ENCODE assay signal across 2 cellular contexts in the genomic region with DNA sequence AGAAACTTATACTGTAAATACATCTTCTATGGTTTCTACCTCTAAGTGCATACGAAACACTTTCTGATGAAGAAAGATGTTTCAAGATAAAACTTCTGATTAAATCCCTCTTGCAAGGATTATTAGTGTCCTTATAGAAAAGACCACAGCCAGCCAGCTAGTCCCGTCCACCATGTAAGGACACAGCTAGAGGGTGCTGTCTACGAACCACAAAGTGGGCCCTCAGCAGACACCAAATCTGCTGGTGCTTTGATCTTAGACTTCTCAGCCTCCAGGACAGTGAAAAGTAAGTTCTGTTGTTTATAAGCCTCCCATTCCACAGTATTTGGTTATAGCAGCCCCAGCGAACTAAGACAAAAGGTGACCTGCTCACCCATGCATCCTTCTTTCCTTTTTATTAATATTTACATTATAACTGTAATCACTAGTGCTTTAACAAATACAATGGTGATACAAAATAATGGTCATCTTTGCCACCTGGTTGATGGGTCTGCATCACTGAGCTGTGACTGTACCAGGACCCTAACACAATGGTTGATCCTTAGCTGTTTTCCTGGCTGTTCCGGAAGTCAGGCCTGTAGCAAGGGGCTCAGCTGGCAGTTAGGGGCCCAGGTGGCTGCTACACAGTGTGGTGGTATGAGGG.
TF ChIP-seq lines count a peak whose summit lies in the region.

No MANE protein-coding gene starts in this region.

TF ChIP-seq in Ishikawa, 13 proteins besides CTCF, POLR2A, EP300 and RAD21 (continued from another document):
- TF ChIP-seq, protein P1, sequence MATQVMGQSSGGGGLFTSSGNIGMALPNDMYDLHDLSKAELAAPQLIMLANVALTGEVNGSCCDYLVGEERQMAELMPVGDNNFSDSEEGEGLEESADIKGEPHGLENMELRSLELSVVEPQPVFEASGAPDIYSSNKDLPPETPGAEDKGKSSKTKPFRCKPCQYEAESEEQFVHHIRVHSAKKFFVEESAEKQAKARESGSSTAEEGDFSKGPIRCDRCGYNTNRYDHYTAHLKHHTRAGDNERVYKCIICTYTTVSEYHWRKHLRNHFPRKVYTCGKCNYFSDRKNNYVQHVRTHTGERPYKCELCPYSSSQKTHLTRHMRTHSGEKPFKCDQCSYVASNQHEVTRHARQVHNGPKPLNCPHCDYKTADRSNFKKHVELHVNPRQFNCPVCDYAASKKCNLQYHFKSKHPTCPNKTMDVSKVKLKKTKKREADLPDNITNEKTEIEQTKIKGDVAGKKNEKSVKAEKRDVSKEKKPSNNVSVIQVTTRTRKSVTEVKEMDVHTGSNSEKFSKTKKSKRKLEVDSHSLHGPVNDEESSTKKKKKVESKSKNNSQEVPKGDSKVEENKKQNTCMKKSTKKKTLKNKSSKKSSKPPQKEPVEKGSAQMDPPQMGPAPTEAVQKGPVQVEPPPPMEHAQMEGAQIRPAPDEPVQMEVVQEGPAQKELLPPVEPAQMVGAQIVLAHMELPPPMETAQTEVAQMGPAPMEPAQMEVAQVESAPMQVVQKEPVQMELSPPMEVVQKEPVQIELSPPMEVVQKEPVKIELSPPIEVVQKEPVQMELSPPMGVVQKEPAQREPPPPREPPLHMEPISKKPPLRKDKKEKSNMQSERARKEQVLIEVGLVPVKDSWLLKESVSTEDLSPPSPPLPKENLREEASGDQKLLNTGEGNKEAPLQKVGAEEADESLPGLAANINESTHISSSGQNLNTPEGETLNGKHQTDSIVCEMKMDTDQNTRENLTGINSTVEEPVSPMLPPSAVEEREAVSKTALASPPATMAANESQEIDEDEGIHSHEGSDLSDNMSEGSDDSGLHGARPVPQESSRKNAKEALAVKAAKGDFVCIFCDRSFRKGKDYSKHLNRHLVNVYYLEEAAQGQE (IDR thresholded peaks at IDR 0.05; ENCODE audit: low read depth): no peak
- TF ChIP-seq TAF1 (IDR thresholded peaks at IDR 0.05; ENCODE audit: low read depth) (no peak), CEBPB (IDR thresholded peaks at IDR 0.05) (no peak), TCF12 (IDR thresholded peaks at IDR 0.05; ENCODE audit: low read depth) (no peak), YY1 (IDR thresholded peaks at IDR 0.05; ENCODE audit: low read depth) (no peak), FOXM1 (IDR thresholded peaks at IDR 0.05; ENCODE audit: borderline replicate concordance, low read depth) (no peak), EGR1 (IDR thresholded peaks at IDR 0.05) (no peak), TEAD4 (IDR thresholded peaks at IDR 0.05) (no peak), CREB1 (IDR thresholded peaks at IDR 0.05; ENCODE audit: low read depth) (no peak), ZBTB7A (IDR thresholded peaks at IDR 0.05; ENCODE audit: low read depth) (no peak)
- TF ChIP-seq, protein P2, sequence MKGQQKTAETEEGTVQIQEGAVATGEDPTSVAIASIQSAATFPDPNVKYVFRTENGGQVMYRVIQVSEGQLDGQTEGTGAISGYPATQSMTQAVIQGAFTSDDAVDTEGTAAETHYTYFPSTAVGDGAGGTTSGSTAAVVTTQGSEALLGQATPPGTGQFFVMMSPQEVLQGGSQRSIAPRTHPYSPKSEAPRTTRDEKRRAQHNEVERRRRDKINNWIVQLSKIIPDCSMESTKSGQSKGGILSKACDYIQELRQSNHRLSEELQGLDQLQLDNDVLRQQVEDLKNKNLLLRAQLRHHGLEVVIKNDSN (IDR thresholded peaks at IDR 0.05): no peak
- TF ChIP-seq, protein P3, sequence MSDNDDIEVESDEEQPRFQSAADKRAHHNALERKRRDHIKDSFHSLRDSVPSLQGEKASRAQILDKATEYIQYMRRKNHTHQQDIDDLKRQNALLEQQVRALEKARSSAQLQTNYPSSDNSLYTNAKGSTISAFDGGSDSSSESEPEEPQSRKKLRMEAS (IDR thresholded peaks at IDR 0.05): no peak

TF ChIP-seq in WTC11, 78 proteins besides CTCF, POLR2A, EP300 and RAD21 (continued from another document):
- TF ChIP-seq, protein P4, sequence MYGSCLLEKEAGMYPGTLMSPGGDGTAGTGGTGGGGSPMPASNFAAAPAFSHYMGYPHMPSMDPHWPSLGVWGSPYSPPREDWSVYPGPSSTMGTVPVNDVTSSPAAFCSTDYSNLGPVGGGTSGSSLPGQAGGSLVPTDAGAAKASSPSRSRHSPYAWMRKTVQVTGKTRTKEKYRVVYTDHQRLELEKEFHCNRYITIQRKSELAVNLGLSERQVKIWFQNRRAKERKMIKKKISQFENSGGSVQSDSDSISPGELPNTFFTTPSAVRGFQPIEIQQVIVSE (CRISPR knock-in tag; IDR thresholded peaks at IDR 0.05; ENCODE audit: borderline replicate concordance): no peak
TF ChIP-seq in WTC11: peak in this region for 0.
